In genomic region chr21:25005388-25005787, GRCh38 we compare ENCODE assay signal across 19 cellular contexts.
DNase-seq lines count a peak whose midpoint lies in the region; ATAC-seq, FAIRE-seq and TF ChIP-seq lines count a peak whose summit lies in the region.
"Had no signal": no experiment of that assay in that cellular context is flagged by ENCODE, and none has a peak within 500 bp of the region (broad histone marks: within the 10 kb centered on the region; RNA-seq: fewer than 3 reads in every experiment).

No MANE protein-coding gene starts in this region.

- H3K36me3 Mint-ChIP-seq in astrocyte (ENCODE audit: low read depth, unreplicated experiment), result no peaks in the 10 kb centered on the region
- H3K36me3 Mint-ChIP-seq in stimulated activated naive B cell treated with anti-CD40 and anti-IgM and Interleukin-4, amounts not matched to agents 10 μg/mL and 1 μg/mL and 100 μg/mL, for 72 hours, result peaks cover 0 to 7% of the 10 kb centered on the region in 2 donors
- H3K36me3 Mint-ChIP-seq: stimulated activated effector memory CD8-positive, alpha-beta T cell treated with anti-CD3 and anti-CD28 coated beads, Interleukin-12 subunit alpha, Interleukin-12 subunit beta, amount 100 ng/mL, for 72 hours had no signal

- H3K4me1 Mint-ChIP-seq in astrocyte (ENCODE audit: low read depth, unreplicated experiment), result no peaks in the 10 kb centered on the region
- peaks cover 4 to 9% of the 10 kb centered on the region in 2 donors for H3K4me1 Mint-ChIP-seq in stimulated activated naive B cell treated with anti-CD40 and anti-IgM and Interleukin-4, amounts not matched to agents 10 μg/mL and 1 μg/mL and 100 μg/mL, for 72 hours
- H3K4me1 Mint-ChIP-seq: central memory CD8-positive, alpha-beta T cell; neural crest cell; stimulated activated effector memory CD8-positive, alpha-beta T cell treated with anti-CD3 and anti-CD28 coated beads, Interleukin-12 subunit alpha, Interleukin-12 subunit beta, amount 100 ng/mL, for 72 hours had no signal

- H3K4me2 ChIP-seq in astrocyte (ENCODE audit: low read length) (no peak overlapping the region), MM.1S (ENCODE audit: low read depth, low read length) (no peak overlapping the region)
- H3K4me2 ChIP-seq: BLaER1 had no signal

- no peaks in the 10 kb centered on the region for H3K9me2 ChIP-seq in MM.1S (replicated peaks; ENCODE audit: insufficient read depth, low read length)

- no peaks in the 10 kb centered on the region for H3F3A ChIP-seq in MM.1S (ENCODE audit: insufficient read depth, low read length)

- H3K27ac ChIP-seq in astrocyte (ENCODE audit: low read depth, low read length) (no peak overlapping the region), MM.1S (ENCODE audit: low read length) (no peak overlapping the region)
- H3K27ac ChIP-seq: BLaER1, psoas muscle, tibial artery had no signal

- peak; percentile 73 to 80 for ATAC-seq in stimulated activated naive B cell treated with anti-CD40 and anti-IgM and Interleukin-4, amounts not matched to agents 10 μg/mL and 1 μg/mL and 100 μg/mL, for 72 hours (replicated peaks)
- ATAC-seq: HCT116; left colon; psoas muscle; stimulated activated effector memory CD8-positive, alpha-beta T cell treated with anti-CD3 and anti-CD28 coated beads, Interleukin-12 subunit alpha, Interleukin-12 subunit beta, amount 100 ng/mL, for 72 hours had no signal

- H3K4me1 ChIP-seq in astrocyte (ENCODE audit: insufficient read depth, low read length) (no peaks in the 10 kb centered on the region), MM.1S (ENCODE audit: low read length) (peaks cover 11% of the 10 kb centered on the region; the same call in 1 of the 2 replicates)
- H3K4me1 ChIP-seq: BLaER1, psoas muscle, tibial artery had no signal

- H4K20me1 ChIP-seq in astrocyte (ENCODE audit: insufficient read depth, low read length), result no peaks in the 10 kb centered on the region
- no peaks in the 10 kb centered on the region for H4K20me1 ChIP-seq in MM.1S (ENCODE audit: insufficient read depth, low read length)
- H4K20me1 ChIP-seq: BLaER1 had no signal

- H3K27me3 Mint-ChIP-seq in astrocyte (ENCODE audit: low read depth, unreplicated experiment), result no peaks in the 10 kb centered on the region
- no peaks in the 10 kb centered on the region for H3K27me3 Mint-ChIP-seq in stimulated activated naive B cell treated with anti-CD40 and anti-IgM and Interleukin-4, amounts not matched to agents 10 μg/mL and 1 μg/mL and 100 μg/mL, for 72 hours
- H3K27me3 Mint-ChIP-seq: central memory CD8-positive, alpha-beta T cell had no signal

- no peaks in the 10 kb centered on the region for H3K9me3 Mint-ChIP-seq in astrocyte (ENCODE audit: unreplicated experiment)
- peaks cover 6 to 7% of the 10 kb centered on the region in 2 donors for H3K9me3 Mint-ChIP-seq in stimulated activated naive B cell treated with anti-CD40 and anti-IgM and Interleukin-4, amounts not matched to agents 10 μg/mL and 1 μg/mL and 100 μg/mL, for 72 hours

- H3K9me3 ChIP-seq in astrocyte (ENCODE audit: insufficient read depth, low read depth, low read length) (no peaks in the 10 kb centered on the region), MM.1S (replicated peaks; ENCODE audit: insufficient read depth, low read length) (no peaks in the 10 kb centered on the region)
- H3K9me3 ChIP-seq: BLaER1, psoas muscle, tibial artery had no signal

- H3K27me3 ChIP-seq in astrocyte (ENCODE audit: insufficient read depth, low read length) (no peaks in the 10 kb centered on the region), MM.1S (replicated peaks; ENCODE audit: insufficient read depth, low read length) (no peaks in the 10 kb centered on the region)
- H3K27me3 ChIP-seq: BLaER1, tibial artery had no signal

- FAIRE-seq in astrocyte (lab: Jason Lieb, UNC), result no peak

- no peak overlapping the region for H2AFZ ChIP-seq in astrocyte (ENCODE audit: low read depth, low read length)
- H2AFZ ChIP-seq in MM.1S (ENCODE audit: low read length), result no peak overlapping the region

- TF ChIP-seq CTCF in astrocyte (IDR thresholded peaks at IDR 0.05; ENCODE audit: insufficient read depth, low read depth, low read length) (no peak), MM.1S (IDR thresholded peaks at IDR 0.05; ENCODE audit: low read length) (no peak)

- H3K36me3 ChIP-seq in astrocyte (ENCODE audit: insufficient read depth, low read length) (no peaks in the 10 kb centered on the region), MM.1S (replicated peaks; ENCODE audit: insufficient read depth, low read length) (no peaks in the 10 kb centered on the region)
- H3K36me3 ChIP-seq: BLaER1, tibial artery had no signal

- H3K79me2 ChIP-seq in astrocyte (ENCODE audit: insufficient read depth, low read length) (no peaks in the 10 kb centered on the region), MM.1S (ENCODE audit: low read length) (no peaks in the 10 kb centered on the region)

- H3K4me3 Mint-ChIP-seq in astrocyte (ENCODE audit: unreplicated experiment), result no peak overlapping the region
- H3K4me3 Mint-ChIP-seq in stimulated activated naive B cell treated with anti-CD40 and anti-IgM and Interleukin-4, amounts not matched to agents 10 μg/mL and 1 μg/mL and 100 μg/mL, for 72 hours, result no peak overlapping the region
- H3K4me3 Mint-ChIP-seq: central memory CD8-positive, alpha-beta T cell; neural crest cell; stimulated activated effector memory CD8-positive, alpha-beta T cell treated with anti-CD3 and anti-CD28 coated beads, Interleukin-12 subunit alpha, Interleukin-12 subunit beta, amount 100 ng/mL, for 72 hours had no signal

- H3K27ac Mint-ChIP-seq in astrocyte (ENCODE audit: unreplicated experiment), result no peak overlapping the region
- no peak overlapping the region for H3K27ac Mint-ChIP-seq in stimulated activated naive B cell treated with anti-CD40 and anti-IgM and Interleukin-4, amounts not matched to agents 10 μg/mL and 1 μg/mL and 100 μg/mL, for 72 hours
- H3K27ac Mint-ChIP-seq: stimulated activated effector memory CD8-positive, alpha-beta T cell treated with anti-CD3 and anti-CD28 coated beads, Interleukin-12 subunit alpha, Interleukin-12 subunit beta, amount 100 ng/mL, for 72 hours had no signal

- no peak overlapping the region for H3K9ac ChIP-seq in astrocyte (ENCODE audit: low read length)
- H3K9ac ChIP-seq in MM.1S (ENCODE audit: low read length), result no peak overlapping the region
- H3K9ac ChIP-seq: BLaER1 had no signal

- H3K4me3 ChIP-seq in astrocyte (ENCODE audit: insufficient read depth, low read depth, low read length) (no peak overlapping the region), MM.1S (ENCODE audit: low read length) (no peak overlapping the region)
- H3K4me3 ChIP-seq: BLaER1, psoas muscle, tibial artery had no signal

- peak; percentile 9 for DNase-seq in HCEC 1CT
- peak; percentile 92 for DNase-seq in NOMO-1 treated with DMSO at 0.1 percent for 48 hours (lab: John Stamatoyannopoulos, UW; ENCODE audit: unreplicated experiment)
- peak; percentile 10 for DNase-seq in astrocyte (ENCODE audit: low read depth)
- no peak for DNase-seq in stimulated activated naive B cell treated with anti-CD40 and anti-IgM and Interleukin-4, amounts not matched to agents 10 μg/mL and 1 μg/mL and 100 μg/mL, for 72 hours
- no peak for DNase-seq in activated CD4-positive, alpha-beta T cell treated with anti-CD3 and anti-CD28 coated beads for 1 hour
- DNase-seq in NK-92 (lab: John Stamatoyannopoulos, UW; ENCODE audit: unreplicated experiment), result no peak
- DNase-seq in MM.1S, result no peak
- DNase-seq: effector CD8-positive, alpha-beta T cell; left colon; NCI-H1417; psoas muscle; Right ventricle myocardium superior; stimulated activated CD4-positive, alpha-beta T cell treated with anti-CD3 and anti-CD28 coated beads, Interleukin-12 subunit alpha, Interleukin-12 subunit beta, amount 100 ng/mL, for 4 hours; tibial artery had no signal

Comparison
In these comparisons a context has a peak if more than half of its experiments do, and no peak if none do; other contexts are left out.
1. DNase-seq: peak in HCEC 1CT (single experiment), NOMO-1 treated with DMSO at 0.1 percent for 48 hours (single experiment) and astrocyte (single experiment); none in stimulated activated naive B cell treated with anti-CD40 and anti-IgM and Interleukin-4, amounts not matched to agents 10 μg/mL and 1 μg/mL and 100 μg/mL, for 72 hours (single experiment), activated CD4-positive, alpha-beta T cell treated with anti-CD3 and anti-CD28 coated beads for 1 hour (single experiment), NK-92 (single experiment) and MM.1S (single experiment).